ENCODE assay signal across 1 cellular context in the genomic region with DNA sequence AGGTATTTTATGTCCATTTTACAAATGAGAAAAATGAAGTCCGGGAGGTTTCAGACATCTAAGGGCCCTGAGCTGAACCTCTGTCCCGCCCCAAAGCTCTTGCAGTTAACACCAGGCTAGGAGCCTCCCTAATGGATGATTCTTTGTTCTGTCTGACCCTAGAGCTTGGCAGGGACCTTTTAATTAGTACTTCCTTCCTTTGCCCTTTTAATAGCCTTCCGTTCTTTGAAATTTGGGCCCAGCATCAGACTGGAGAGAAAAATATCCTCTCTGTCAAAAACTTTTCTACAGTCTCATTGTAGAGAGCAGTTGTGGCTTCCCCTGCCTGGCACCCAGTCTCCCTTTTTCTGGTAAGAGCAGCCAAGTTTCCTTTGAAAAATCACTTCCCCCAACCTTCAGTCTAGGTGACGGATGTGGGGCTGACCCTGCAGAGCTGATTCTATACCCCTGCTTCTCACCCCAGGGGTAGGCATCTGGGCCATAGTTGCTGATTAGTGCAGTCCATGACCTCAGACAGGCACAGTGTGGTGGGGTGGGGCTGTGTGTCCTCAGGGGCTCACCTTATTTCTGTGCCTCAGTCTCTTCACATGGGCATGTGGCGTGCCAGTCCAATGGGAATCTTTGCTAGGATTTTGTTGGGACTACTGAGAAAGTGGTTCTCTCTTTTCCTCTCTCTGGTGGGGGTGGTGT.
TF ChIP-seq lines count a peak whose summit lies in the region.

No MANE protein-coding gene starts in this region.

TF ChIP-seq in endothelial cell of umbilical vein, 7 proteins besides CTCF, POLR2A, EP300 and RAD21:
- TF ChIP-seq, protein P1, sequence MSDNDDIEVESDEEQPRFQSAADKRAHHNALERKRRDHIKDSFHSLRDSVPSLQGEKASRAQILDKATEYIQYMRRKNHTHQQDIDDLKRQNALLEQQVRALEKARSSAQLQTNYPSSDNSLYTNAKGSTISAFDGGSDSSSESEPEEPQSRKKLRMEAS (IDR thresholded peaks at IDR 0.05; ENCODE audit: insufficient read depth, insufficient read length), result no peak
- TF ChIP-seq POLR2AphosphoS5 (IDR thresholded peaks at IDR 0.05; ENCODE audit: insufficient read depth, low read depth, low read length) (no peak), MYC (IDR thresholded peaks at IDR 0.05; ENCODE audit: low read depth, low read length) (no peak), FOS (IDR thresholded peaks at IDR 0.05; ENCODE audit: borderline replicate concordance, insufficient read depth, low read length) (no peak), JUN (IDR thresholded peaks at IDR 0.05; ENCODE audit: borderline replicate concordance, insufficient read depth, insufficient read length, low read depth) (no peak), GATA2 (IDR thresholded peaks at IDR 0.05; ENCODE audit: insufficient read depth, insufficient read length, low read depth, low read length) (no peak), EZH2 (IDR thresholded peaks at IDR 0.05; ENCODE audit: borderline replicate concordance, low read depth, low read length, severe bottlenecking) (no peak)
